ENCODE assay signal across 32 cellular contexts in the genomic region with DNA sequence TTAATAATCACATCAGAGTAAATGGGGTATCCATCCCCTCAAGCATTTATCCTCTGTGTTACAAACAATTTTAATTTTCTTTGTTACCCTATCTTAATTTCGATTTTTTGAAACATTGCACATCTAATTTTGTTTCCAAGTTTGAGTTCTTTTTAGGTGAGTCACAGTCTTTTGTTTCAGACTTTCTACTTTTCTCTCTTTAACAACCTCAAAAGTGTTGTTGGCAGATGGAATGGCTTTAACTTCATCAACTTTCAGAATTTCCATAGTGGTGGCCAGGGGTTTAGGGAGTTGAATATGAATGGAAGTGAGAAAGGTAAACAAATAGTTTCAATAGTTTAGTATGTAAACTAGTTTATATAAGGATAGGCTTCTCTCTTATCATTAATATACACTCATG.
DNase-seq lines count a peak whose midpoint lies in the region; ATAC-seq and TF ChIP-seq lines count a peak whose summit lies in the region.
"Had no signal": no experiment of that assay in that cellular context is flagged by ENCODE, and none has a peak within 500 bp of the region (broad histone marks: within the 10 kb centered on the region; RNA-seq: fewer than 3 reads in every experiment).

No MANE protein-coding gene starts in this region.

- DNase-seq in AG10803 (ENCODE audit: low read depth) (peak; percentile 33), HFFc6 (peak; percentile 5), WTC11 (ENCODE audit: low spot score) (no peak), fibroblast of peridontal ligament (ENCODE audit: extremely low read depth) (peak; percentile 61), SHP77 (lab: John Stamatoyannopoulos, UW) (no peak), mesothelial cell of epicardium (ENCODE audit: low spot score in 2 of 2, unreplicated experiment in 2 of 2) (no peak), chondrocyte (ENCODE audit: low spot score) (no peak)
- DNase-seq: activated CD4-positive, alpha-beta T cell treated with anti-CD3 and anti-CD28 coated beads, Interleukin-2, amount 50 U/mL, for 4 hours; activated CD4-positive, CD25-positive, alpha-beta regulatory T cell; activated CD8-positive, alpha-beta memory T cell treated with anti-CD3 and anti-CD28 coated beads, Interleukin-2, amount 50 U/mL, for 48 hours; C1 segment of cervical spinal cord; DND-41; effector CD8-positive, alpha-beta T cell; hypothalamus; KG1; left ventricle myocardium superior; midbrain; MV-4-11; NCI-H187; NCI-H2171 treated with DMSO at 0.1 percent for 48 hours; pancreas; right cardiac atrium; SK-N-SH; stimulated activated CD4-positive, alpha-beta T cell treated with anti-CD3 and anti-CD28 coated beads, Interleukin-4, amount 100 ng/mL, for 1 hour had no signal

- no peak for TF ChIP-seq CTCF in AG10803 (conservative IDR thresholded peaks at IDR 0.05; ENCODE audit: low read length)
- no peak for TF ChIP-seq CTCF in HFFc6 (IDR thresholded peaks at IDR 0.05)
- TF ChIP-seq CTCF in WTC11 (IDR thresholded peaks at IDR 0.05) = no peak
- TF ChIP-seq CTCF in mesothelial cell of epicardium (IDR thresholded peaks at IDR 0.05; ENCODE audit: unreplicated experiment) = no peak
- TF ChIP-seq CTCF in chondrocyte (IDR thresholded peaks at IDR 0.05) = no peak

- POLR2A ChIA-PET in WTC11 (lab: Charles Lee) = no interaction called here

- H3K4me3 ChIP-seq in AG10803 (ENCODE audit: low read length) = no peak overlapping the region
- H3K4me3 ChIP-seq: A549, ascending aorta, pancreas, suprapubic skin had no signal

- ATAC-seq in WTC11 (no peak), GM21515 (IDR thresholded peaks at IDR 0.05; ENCODE audit: unreplicated experiment) (no peak)
- ATAC-seq: A549; activated naive CD4-positive, alpha-beta T cell treated with anti-CD3 and anti-CD28 coated beads, Interleukin-2, amount 50 U/mL, for 72 hours; left ventricle myocardium superior; pancreas; right cardiac atrium; stimulated activated memory B cell treated with anti-CD40 and anti-IgM and Interleukin-4, amounts not matched to agents 10 μg/mL and 1 μg/mL and 100 μg/mL, for 72 hours had no signal

- CTCF ChIA-PET in WTC11 (lab: Charles Lee) = no interaction called here

- H3K36me3 Mint-ChIP-seq in HFFc6 (ENCODE audit: low read depth) (0 out of 2 replicates have a peak, but pooled peaks cover 4% of the 10 kb centered on the region), WTC11 (no peaks in the 10 kb centered on the region), mesothelial cell of epicardium (no peaks in the 10 kb centered on the region), chondrocyte (ENCODE audit: low read depth) (peaks cover 2% of the 10 kb centered on the region)
- H3K36me3 Mint-ChIP-seq: activated naive CD4-positive, alpha-beta T cell treated with anti-CD3 and anti-CD28 coated beads, Interleukin-2, amount 50 U/mL, for 72 hours had no signal

- H3K27me3 Mint-ChIP-seq in HFFc6 (ENCODE audit: insufficient read depth) (no peaks in the 10 kb centered on the region), WTC11 (ENCODE audit: low read depth) (no peaks in the 10 kb centered on the region), mesothelial cell of epicardium (ENCODE audit: low read depth) (no peaks in the 10 kb centered on the region), chondrocyte (ENCODE audit: low read depth) (no peaks in the 10 kb centered on the region)
- H3K27me3 Mint-ChIP-seq: stimulated activated memory B cell treated with anti-CD40 and anti-IgM and Interleukin-4, amounts not matched to agents 10 μg/mL and 1 μg/mL and 100 μg/mL, for 72 hours had no signal

- H3K4me1 Mint-ChIP-seq in HFFc6 (ENCODE audit: low read depth) = peaks cover 12% of the 10 kb centered on the region
- peaks cover 5% of the 10 kb centered on the region for H3K4me1 Mint-ChIP-seq in WTC11
- H3K4me1 Mint-ChIP-seq in mesothelial cell of epicardium = no peaks in the 10 kb centered on the region
- H3K4me1 Mint-ChIP-seq in chondrocyte (ENCODE audit: low read depth) = no peaks in the 10 kb centered on the region
- H3K4me1 Mint-ChIP-seq: nephron had no signal

- H3K4me3 Mint-ChIP-seq in HFFc6 = no peak overlapping the region
- no peak overlapping the region for H3K4me3 Mint-ChIP-seq in WTC11
- no peak overlapping the region for H3K4me3 Mint-ChIP-seq in mesothelial cell of epicardium
- no peak overlapping the region for H3K4me3 Mint-ChIP-seq in chondrocyte (ENCODE audit: unreplicated experiment)
- H3K4me3 Mint-ChIP-seq: nephron; stimulated activated memory B cell treated with anti-CD40 and anti-IgM and Interleukin-4, amounts not matched to agents 10 μg/mL and 1 μg/mL and 100 μg/mL, for 72 hours had no signal

- H3K27ac Mint-ChIP-seq in HFFc6 (peak overlapping the region; percentile 7; the same call in 1 of the 2 replicates), WTC11 (peak overlapping the region; percentile 60; the same call in 1 of the 2 replicates), mesothelial cell of epicardium (no peak overlapping the region), chondrocyte (ENCODE audit: unreplicated experiment) (no peak overlapping the region)
- H3K27ac Mint-ChIP-seq: activated naive CD4-positive, alpha-beta T cell treated with anti-CD3 and anti-CD28 coated beads, Interleukin-2, amount 50 U/mL, for 72 hours; activated T-helper 2 cell treated with anti-CD3 and anti-CD28 coated beads, Interferon-gamma antibody, Interleukin-2, Interleukin-4, amounts not matched to agents 10 μg/mL and 5 μg/mL and 100 μg/mL, durations not matched to agents 14 hours and 24 hours and 36 hours; nephron; stimulated activated memory B cell treated with anti-CD40 and anti-IgM and Interleukin-4, amounts not matched to agents 10 μg/mL and 1 μg/mL and 100 μg/mL, for 72 hours had no signal

- no peaks in the 10 kb centered on the region for H3K9me3 Mint-ChIP-seq in HFFc6
- H3K9me3 Mint-ChIP-seq in WTC11 = no peaks in the 10 kb centered on the region
- no peaks in the 10 kb centered on the region for H3K9me3 Mint-ChIP-seq in mesothelial cell of epicardium
- H3K9me3 Mint-ChIP-seq in chondrocyte (ENCODE audit: low read depth) = peaks cover 6% of the 10 kb centered on the region
- H3K9me3 Mint-ChIP-seq: activated T-helper 2 cell treated with anti-CD3 and anti-CD28 coated beads, Interferon-gamma antibody, Interleukin-2, Interleukin-4, amounts not matched to agents 10 μg/mL and 5 μg/mL and 100 μg/mL, durations not matched to agents 14 hours and 24 hours and 36 hours; nephron; stimulated activated memory B cell treated with anti-CD40 and anti-IgM and Interleukin-4, amounts not matched to agents 10 μg/mL and 1 μg/mL and 100 μg/mL, for 72 hours had no signal

TF ChIP-seq in WTC11, 78 proteins besides CTCF, POLR2A, EP300 and RAD21 (continues in another document):
- TF ChIP-seq USF1 (CRISPR knock-in tag; IDR thresholded peaks at IDR 0.05) (no peak), ATF3 (CRISPR knock-in tag; conservative IDR thresholded peaks at IDR 0.05) (no peak), SMAD4 (CRISPR knock-in tag; IDR thresholded peaks at IDR 0.05) (no peak)
- TF ChIP-seq, protein P1, sequence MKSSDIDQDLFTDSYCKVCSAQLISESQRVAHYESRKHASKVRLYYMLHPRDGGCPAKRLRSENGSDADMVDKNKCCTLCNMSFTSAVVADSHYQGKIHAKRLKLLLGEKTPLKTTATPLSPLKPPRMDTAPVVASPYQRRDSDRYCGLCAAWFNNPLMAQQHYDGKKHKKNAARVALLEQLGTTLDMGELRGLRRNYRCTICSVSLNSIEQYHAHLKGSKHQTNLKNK (CRISPR knock-in tag; IDR thresholded peaks at IDR 0.05) = no peak
- TF ChIP-seq, protein P2, sequence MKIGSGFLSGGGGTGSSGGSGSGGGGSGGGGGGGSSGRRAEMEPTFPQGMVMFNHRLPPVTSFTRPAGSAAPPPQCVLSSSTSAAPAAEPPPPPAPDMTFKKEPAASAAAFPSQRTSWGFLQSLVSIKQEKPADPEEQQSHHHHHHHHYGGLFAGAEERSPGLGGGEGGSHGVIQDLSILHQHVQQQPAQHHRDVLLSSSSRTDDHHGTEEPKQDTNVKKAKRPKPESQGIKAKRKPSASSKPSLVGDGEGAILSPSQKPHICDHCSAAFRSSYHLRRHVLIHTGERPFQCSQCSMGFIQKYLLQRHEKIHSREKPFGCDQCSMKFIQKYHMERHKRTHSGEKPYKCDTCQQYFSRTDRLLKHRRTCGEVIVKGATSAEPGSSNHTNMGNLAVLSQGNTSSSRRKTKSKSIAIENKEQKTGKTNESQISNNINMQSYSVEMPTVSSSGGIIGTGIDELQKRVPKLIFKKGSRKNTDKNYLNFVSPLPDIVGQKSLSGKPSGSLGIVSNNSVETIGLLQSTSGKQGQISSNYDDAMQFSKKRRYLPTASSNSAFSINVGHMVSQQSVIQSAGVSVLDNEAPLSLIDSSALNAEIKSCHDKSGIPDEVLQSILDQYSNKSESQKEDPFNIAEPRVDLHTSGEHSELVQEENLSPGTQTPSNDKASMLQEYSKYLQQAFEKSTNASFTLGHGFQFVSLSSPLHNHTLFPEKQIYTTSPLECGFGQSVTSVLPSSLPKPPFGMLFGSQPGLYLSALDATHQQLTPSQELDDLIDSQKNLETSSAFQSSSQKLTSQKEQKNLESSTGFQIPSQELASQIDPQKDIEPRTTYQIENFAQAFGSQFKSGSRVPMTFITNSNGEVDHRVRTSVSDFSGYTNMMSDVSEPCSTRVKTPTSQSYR (CRISPR knock-in tag; IDR thresholded peaks at IDR 0.05) = no peak
- TF ChIP-seq, protein P3, sequence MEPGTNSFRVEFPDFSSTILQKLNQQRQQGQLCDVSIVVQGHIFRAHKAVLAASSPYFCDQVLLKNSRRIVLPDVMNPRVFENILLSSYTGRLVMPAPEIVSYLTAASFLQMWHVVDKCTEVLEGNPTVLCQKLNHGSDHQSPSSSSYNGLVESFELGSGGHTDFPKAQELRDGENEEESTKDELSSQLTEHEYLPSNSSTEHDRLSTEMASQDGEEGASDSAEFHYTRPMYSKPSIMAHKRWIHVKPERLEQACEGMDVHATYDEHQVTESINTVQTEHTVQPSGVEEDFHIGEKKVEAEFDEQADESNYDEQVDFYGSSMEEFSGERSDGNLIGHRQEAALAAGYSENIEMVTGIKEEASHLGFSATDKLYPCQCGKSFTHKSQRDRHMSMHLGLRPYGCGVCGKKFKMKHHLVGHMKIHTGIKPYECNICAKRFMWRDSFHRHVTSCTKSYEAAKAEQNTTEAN (CRISPR knock-in tag; IDR thresholded peaks at IDR 0.05) = no peak

Comparison
In these comparisons a context has a peak if more than half of its experiments do, and no peak if none do; other contexts are left out.
1. DNase-seq: peak in AG10803 (single experiment), HFFc6 (single experiment) and fibroblast of peridontal ligament (single experiment); none in WTC11 (single experiment), SHP77 (0 of 2), mesothelial cell of epicardium (0 of 2) and chondrocyte (single experiment).
2. H3K27ac Mint-ChIP-seq: peak in HFFc6 (single experiment) and WTC11 (single experiment); none in mesothelial cell of epicardium (single experiment) and chondrocyte (single experiment).